In the genomic region with DNA sequence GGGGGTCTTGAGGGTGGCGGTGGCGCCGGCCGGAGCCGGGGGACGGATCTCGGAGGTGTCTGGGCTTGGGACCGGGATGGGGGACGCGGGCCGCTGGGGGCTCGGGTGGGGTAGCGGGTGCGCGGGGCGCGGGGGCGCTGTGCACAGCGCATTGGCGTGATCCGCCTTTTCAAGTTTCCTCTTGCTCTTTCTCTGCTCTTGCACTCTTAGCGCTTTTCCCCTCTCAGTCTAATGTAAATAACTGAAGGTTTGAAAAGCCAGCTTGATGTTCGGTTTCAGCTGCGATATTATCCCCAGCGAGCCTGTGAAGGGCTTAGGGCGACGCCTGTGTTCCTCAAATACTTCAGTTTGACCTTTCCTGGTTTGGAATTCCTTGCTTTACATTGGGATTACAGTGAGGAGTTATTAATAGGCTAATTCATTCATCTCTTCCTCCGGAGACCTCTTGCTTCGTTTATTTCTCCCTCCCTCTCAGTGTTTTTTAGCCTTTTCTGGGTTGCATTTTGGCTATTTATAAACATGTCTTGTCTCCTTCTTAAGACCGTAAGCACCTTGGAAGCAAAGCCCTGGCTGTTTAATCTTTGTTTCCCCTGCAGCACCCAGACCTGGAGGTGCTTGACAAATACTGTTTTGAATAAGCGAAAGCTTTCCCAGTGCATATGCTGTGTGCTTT, we compare ENCODE assay signal across 7 cellular contexts. TPM values are rescaled to one million over a fixed set of nuclear protein-coding genes. Genes with fewer than 3 reads are reported as not detected.
DNase-seq lines count a peak whose midpoint lies in the region; ATAC-seq and TF ChIP-seq lines count a peak whose summit lies in the region.

No MANE protein-coding gene starts in this region.

- no peaks in the 10 kb centered on the region for H3F3A ChIP-seq in GM23338 (replicated peaks; ENCODE audit: low read depth)
- H3F3A ChIP-seq in MM.1S (ENCODE audit: insufficient read depth, low read length), result peaks cover 15% of the 10 kb centered on the region

- DNase-seq in GM23338 (ENCODE audit: low spot score) (peak; percentile 51), MM.1S (peak; percentile 68), epithelial cell of proximal tubule (ENCODE audit: low read depth) (no peak), naive B cell (no peak), thyroid gland (no peak)
- peak; percentile 31 to 44 for DNase-seq in activated CD4-positive, alpha-beta T cell treated with anti-CD3 and anti-CD28 coated beads, Interleukin-2, amount 50 U/mL, for 4 hours

- peaks cover 6% of the 10 kb centered on the region for H3K36me3 Mint-ChIP-seq in GM23338 (ENCODE audit: low read depth)
- H3K36me3 Mint-ChIP-seq in naive B cell, result peaks cover 0 to 6% of the 10 kb centered on the region in 2 donors

- peaks cover 18% of the 10 kb centered on the region for H3K4me1 ChIP-seq in GM23338 (ENCODE audit: insufficient read depth)
- H3K4me1 ChIP-seq in MM.1S (ENCODE audit: low read length), result peaks cover 9% of the 10 kb centered on the region
- peaks cover 46 to 58% of the 10 kb centered on the region in 2 donors for H3K4me1 ChIP-seq in thyroid gland

- peak overlapping the region; percentile 54 for H3K9ac ChIP-seq in MM.1S (ENCODE audit: low read length)

- H2AFZ ChIP-seq in GM23338 (0 out of 2 replicates have a peak overlapping the region, but pooled peaks have one; percentile 50), MM.1S (ENCODE audit: low read length) (peak overlapping the region; percentile 47)

- peak; percentile 44; the same call in 2 of the 3 replicates for ATAC-seq in GM23338
- ATAC-seq in naive B cell (ENCODE audit: low read depth in 2 of 2), result peak; percentile 68 to 70

- peak overlapping the region; percentile 90 for H3K4me3 ChIP-seq in GM23338
- H3K4me3 ChIP-seq in MM.1S (ENCODE audit: low read length), result peak overlapping the region; percentile 74
- H3K4me3 ChIP-seq in epithelial cell of proximal tubule (ENCODE audit: low read depth, low read length), result peak overlapping the region; percentile 74
- H3K4me3 ChIP-seq in thyroid gland (replicated peaks in 1 of 3), result peak overlapping the region; percentile 2 to 58 (median 57)

- TF ChIP-seq CTCF in GM12872 (IDR thresholded peaks at IDR 0.05; ENCODE audit: insufficient read depth, low read depth, low read length) (peak; percentile 40; the same call in 2 of the 3 replicates), GM23338 (conservative IDR thresholded peaks at IDR 0.05; ENCODE audit: low read depth in 2 of 2) (no peak), MM.1S (IDR thresholded peaks at IDR 0.05; ENCODE audit: low read length) (peak; percentile 36), epithelial cell of proximal tubule (conservative IDR thresholded peaks at IDR 0.05; ENCODE audit: low read depth, low read length) (no peak), thyroid gland (IDR thresholded peaks at IDR 0.05) (peak in 1 of 6 experiments; percentile 13)

- H4K20me1 ChIP-seq in GM23338 (replicated peaks; ENCODE audit: insufficient read depth) (peaks cover 26% of the 10 kb centered on the region), MM.1S (ENCODE audit: insufficient read depth, low read length) (no peaks in the 10 kb centered on the region)

- H3K27ac ChIP-seq in GM23338 (ENCODE audit: low read depth), result no peak overlapping the region
- peak overlapping the region; percentile 4; the same call in 1 of the 2 replicates for H3K27ac ChIP-seq in MM.1S (ENCODE audit: low read length)
- peak overlapping the region; percentile 82 to 87 (median 83) for H3K27ac ChIP-seq in thyroid gland

- peaks cover 29% of the 10 kb centered on the region for H3K4me1 Mint-ChIP-seq in GM23338
- H3K4me1 Mint-ChIP-seq in naive B cell, result peaks cover 23 to 37% (median 30%) of the 10 kb centered on the region in 3 donors

- 1 to 2% methylated on average over 20 to 24 of the region's 31 CpGs for WGBS in thyroid gland, 2 donors

- no peaks in the 10 kb centered on the region for H3K9me3 ChIP-seq in MM.1S (replicated peaks; ENCODE audit: insufficient read depth, low read length)
- H3K9me3 ChIP-seq in thyroid gland, result no peaks in the 10 kb centered on the region

- H3K27ac Mint-ChIP-seq in GM23338 (no peak overlapping the region), naive B cell (peak overlapping the region in 5 of 6 donors; percentile 74 to 94 (median 92))

- H3K4me3 Mint-ChIP-seq in GM23338, result peak overlapping the region; percentile 95
- H3K4me3 Mint-ChIP-seq in naive B cell, result peak overlapping the region; percentile 82 to 99 (median 94)

- intact Hi-C loops in thyroid gland (cut with DNase I), result loop anchor here (10.0 kb wide), 1 partner anchor 63 kb away; no protein-coding TSS in a partner anchor

- H3K4me2 ChIP-seq in GM23338 (peak overlapping the region; percentile 95), MM.1S (ENCODE audit: low read depth, low read length) (peak overlapping the region; percentile 69)

- no peaks in the 10 kb centered on the region for H3K36me3 ChIP-seq in GM23338 (ENCODE audit: insufficient read depth)
- H3K36me3 ChIP-seq in MM.1S (replicated peaks; ENCODE audit: insufficient read depth, low read length), result no peaks in the 10 kb centered on the region
- H3K36me3 ChIP-seq in thyroid gland, result no peaks in the 10 kb centered on the region

- peaks cover 6% of the 10 kb centered on the region; the same call in 1 of the 2 replicates for H3K27me3 ChIP-seq in GM23338 (ENCODE audit: insufficient read depth)
- H3K27me3 ChIP-seq in MM.1S (replicated peaks; ENCODE audit: insufficient read depth, low read length), result no peaks in the 10 kb centered on the region
- H3K27me3 ChIP-seq in thyroid gland, result no peaks in the 10 kb centered on the region

- H3K9me2 ChIP-seq in GM23338 (ENCODE audit: insufficient read depth), result no peaks in the 10 kb centered on the region
- H3K9me2 ChIP-seq in MM.1S (replicated peaks; ENCODE audit: insufficient read depth, low read length), result no peaks in the 10 kb centered on the region

- no peak for TF ChIP-seq POLR2A in thyroid gland (IDR thresholded peaks at IDR 0.05)

- peaks cover 4% of the 10 kb centered on the region; the same call in 2 of the 3 replicates for H3K9me3 Mint-ChIP-seq in GM23338
- H3K9me3 Mint-ChIP-seq in naive B cell, result peaks cover 0 to 6% (median 5%) of the 10 kb centered on the region in 7 donors

- H3K27me3 Mint-ChIP-seq in GM23338 (ENCODE audit: insufficient read depth, low read depth, poor library complexity) (peaks cover 19% of the 10 kb centered on the region), naive B cell (no peaks in the 10 kb centered on the region)

- H3K79me2 ChIP-seq in GM23338 (replicated peaks; ENCODE audit: insufficient read depth) (peaks cover 49% of the 10 kb centered on the region), MM.1S (ENCODE audit: low read length) (peaks cover 52% of the 10 kb centered on the region)

TF ChIP-seq in GM23338, 12 proteins besides CTCF, POLR2A, EP300 and RAD21 (continues in another document):
- TF ChIP-seq CREB1 (CRISPR knock-in tag; IDR thresholded peaks at IDR 0.05; ENCODE audit: low read depth), result no peak
- no peak for TF ChIP-seq EZH2 (IDR thresholded peaks at IDR 0.05; ENCODE audit: low read depth, unreplicated experiment)
- no peak for TF ChIP-seq ZNF331 (CRISPR knock-in tag; IDR thresholded peaks at IDR 0.05; ENCODE audit: low read depth)

RNA-seq across cellular contexts. Expression of a gene that starts 0.7 kb away (rescaled TPM):
- 25.9 and 37.5 TPM in 2 replicates for total RNA-seq in GM23338 (2014; rRNA removed; shearing (Covaris generic))
- polyA plus RNA-seq in GM23338 (2016; fragmentation: Nextera tagmentation; extraction: Ambion mirVana), result 49.4 and 50.8 TPM in 2 replicates
- total RNA-seq in epithelial cell of proximal tubule, result 28.1 and 39.3 TPM in 2 replicates
- polyA plus RNA-seq in naive B cell (ENCODE audit: low read depth in 6 of 6), result 10 to 100 TPM; 16.5 to 26.6 (median 23.2) TPM
- 10 to 100 TPM; 44.9 to 73.6 (median 60.2) TPM for total RNA-seq in thyroid gland

Comparison
In these comparisons a context has a peak if more than half of its experiments do, and no peak if none do; other contexts are left out.
1. CTCF ChIP-seq: peak in GM12872 (single experiment) and MM.1S (single experiment); none in GM23338 (0 of 2) and epithelial cell of proximal tubule (single experiment).
2. DNase-seq: peak in GM23338 (single experiment), MM.1S (single experiment) and activated CD4-positive, alpha-beta T cell treated with anti-CD3 and anti-CD28 coated beads, Interleukin-2, amount 50 U/mL, for 4 hours (2 of 2); none in epithelial cell of proximal tubule (single experiment), naive B cell (single experiment) and thyroid gland (0 of 2).
3. Peak in every context shown above with its lines, with median percentiles within 50 percentile points of each other: H3K4me3 ChIP-seq.